Comparison of ENCODE assay signal across 8 cellular contexts in the genomic region with DNA sequence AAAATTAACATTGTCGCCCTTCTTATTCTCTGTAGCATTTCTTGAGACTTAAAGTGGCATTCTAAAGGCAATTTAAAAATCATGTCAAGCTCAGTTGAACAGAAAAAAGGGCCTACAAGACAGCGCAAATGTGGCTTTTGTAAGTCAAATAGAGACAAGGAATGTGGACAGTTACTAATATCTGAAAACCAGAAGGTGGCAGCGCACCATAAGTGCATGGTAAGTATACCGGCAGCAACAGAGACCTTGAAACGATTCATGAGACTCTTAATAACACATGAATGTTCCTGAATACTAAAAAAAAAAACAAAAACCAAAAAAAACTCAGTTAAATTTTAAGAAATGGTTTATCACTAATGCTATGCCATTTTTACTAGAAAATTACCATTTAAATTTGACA. TPM values are rescaled to one million over a fixed set of nuclear protein-coding genes. Genes with fewer than 3 reads are reported as not detected.
DNase-seq lines count a peak whose midpoint lies in the region; ATAC-seq, FAIRE-seq and TF ChIP-seq lines count a peak whose summit lies in the region.

No MANE protein-coding gene starts in this region.

- intact Hi-C loops in HepG2 (cut with micrococcal nuclease; ENCODE audit: unreplicated experiment) (loop anchor here (1.0 kb wide), 1 partner anchor 19 kb away; no protein-coding TSS in a partner anchor), sciatic nerve (cut with DNase I) (no loop called here)

- H3K4me3 Mint-ChIP-seq in activated CD4-positive, alpha-beta T cell treated with anti-CD3 and anti-CD28 coated beads, Interleukin-2, amount 10 ng/mL, durations not matched to agents 7 days and 5 days, result no peak overlapping the region
- H3K4me3 Mint-ChIP-seq in progenitor cell of endocrine pancreas (ENCODE audit: low read depth) (no peak overlapping the region), mesothelial cell of epicardium (no peak overlapping the region)

- H3K9me3 Mint-ChIP-seq in activated CD4-positive, alpha-beta T cell treated with anti-CD3 and anti-CD28 coated beads, Interleukin-2, amount 10 ng/mL, durations not matched to agents 7 days and 5 days, result no peaks in the 10 kb centered on the region
- H3K9me3 Mint-ChIP-seq in progenitor cell of endocrine pancreas (ENCODE audit: low read depth) (peaks cover 10% of the 10 kb centered on the region), mesothelial cell of epicardium (peaks cover 7% of the 10 kb centered on the region)

- H3K27me3 ChIP-seq in HepG2 (ENCODE audit: control insufficient read depth in 1 of 2, insufficient read depth in 2 of 2, low read length in 2 of 2), result no peaks in the 10 kb centered on the region

- peak; percentile 15 for DNase-seq in DMS114 treated with DMSO at 0.1 percent for 48 hours (lab: John Stamatoyannopoulos, UW; ENCODE audit: unreplicated experiment)
- peak; percentile 59 for DNase-seq in NAMALWA (ENCODE audit: low spot score)
- peak; percentile 35 for DNase-seq in activated CD4-positive, alpha-beta T cell treated with anti-CD3 and anti-CD28 coated beads, Interleukin-2, amount 10 ng/mL, durations not matched to agents 7 days and 5 days
- peak; percentile 48 for DNase-seq in HepG2 (ENCODE audit: low spot score)
- no peak for DNase-seq in progenitor cell of endocrine pancreas (ENCODE audit: low spot score, unreplicated experiment)
- DNase-seq in sciatic nerve (ENCODE audit: low spot score), result no peak
- no peak for DNase-seq in mesothelial cell of epicardium (ENCODE audit: low spot score in 2 of 2, unreplicated experiment in 2 of 2)

- no peak overlapping the region for H3K4me3 ChIP-seq in HepG2 (replicated peaks in 1 of 3; ENCODE audit: insufficient read depth in 1 of 3, low read depth in 2 of 3, low read length in 3 of 3)

- 30% methylated on average over 5 of the region's 5 CpGs for WGBS in HepG2 (ENCODE audit: low lambda C conversion rate)

- H3K27ac ChIP-seq in HepG2 (ENCODE audit: extremely low read length, insufficient read depth, low read length), result no peak overlapping the region

- no peaks in the 10 kb centered on the region for H3K27me3 Mint-ChIP-seq in activated CD4-positive, alpha-beta T cell treated with anti-CD3 and anti-CD28 coated beads, Interleukin-2, amount 10 ng/mL, durations not matched to agents 7 days and 5 days
- H3K27me3 Mint-ChIP-seq in progenitor cell of endocrine pancreas (no peaks in the 10 kb centered on the region), mesothelial cell of epicardium (ENCODE audit: low read depth) (no peaks in the 10 kb centered on the region)

- no peak for TF ChIP-seq EP300 in HepG2 (IDR thresholded peaks at IDR 0.05; ENCODE audit: low read depth in 2 of 2, low read length in 2 of 2)
- no peak for TF ChIP-seq EP300 in HepG2 (CRISPR knock-in tag; IDR thresholded peaks at IDR 0.05; ENCODE audit: borderline replicate concordance)

- POLR2A ChIA-PET in activated CD4-positive, alpha-beta T cell treated with anti-CD3 and anti-CD28 coated beads, Interleukin-2, amount 10 ng/mL, durations not matched to agents 7 days and 5 days (lab: Charles Lee), result interaction anchor here (0.7 kb wide), 1 partner anchor 143 kb away, joined by 6 read pairs; no protein-coding TSS in a partner anchor
- POLR2A ChIA-PET in HepG2 (lab: Yijun Ruan, JAX), result no interaction called here

- in situ Hi-C loops in HepG2 (cut with HindIII; ENCODE audit: extremely low pct_ligation_motif_present, low pct_unique_long_range_greater_than_20kb), result no loop called here

- CTCF ChIA-PET in activated CD4-positive, alpha-beta T cell treated with anti-CD3 and anti-CD28 coated beads, Interleukin-2, amount 10 ng/mL, durations not matched to agents 7 days and 5 days (lab: Charles Lee), result interaction anchor here (0.7 to 1.4 kb wide), 2 partner anchors 11 to 1759 kb away, joined by 3 to 6 read pairs; no protein-coding TSS in a partner anchor
- CTCF ChIA-PET in HepG2 (lab: Yijun Ruan, JAX; ENCODE audit: low intra/inter-chr PET ratio, low total read pairs), result no interaction called here

- H3K4me2 ChIP-seq in HepG2 (ENCODE audit: low read depth, low read length), result peak overlapping the region; percentile 18; the same call in 1 of the 2 replicates

- peaks cover 17% of the 10 kb centered on the region for H3K4me1 Mint-ChIP-seq in activated CD4-positive, alpha-beta T cell treated with anti-CD3 and anti-CD28 coated beads, Interleukin-2, amount 10 ng/mL, durations not matched to agents 7 days and 5 days
- H3K4me1 Mint-ChIP-seq in progenitor cell of endocrine pancreas (ENCODE audit: low read depth) (peaks cover 8% of the 10 kb centered on the region), mesothelial cell of epicardium (peaks cover 11% of the 10 kb centered on the region)

- ATAC-seq in GM21526 (IDR thresholded peaks at IDR 0.05; ENCODE audit: low FRiP score, unreplicated experiment), result peak; percentile 38
- ATAC-seq in HepG2, result no peak
- no peak for ATAC-seq in sciatic nerve

- H2AFZ ChIP-seq in HepG2 (ENCODE audit: low read length), result no peak overlapping the region

- no peak for FAIRE-seq in HepG2 (lab: Jason Lieb, UNC)

- peaks cover 17% of the 10 kb centered on the region for H3K36me3 Mint-ChIP-seq in activated CD4-positive, alpha-beta T cell treated with anti-CD3 and anti-CD28 coated beads, Interleukin-2, amount 10 ng/mL, durations not matched to agents 7 days and 5 days (ENCODE audit: low read depth)
- H3K36me3 Mint-ChIP-seq in progenitor cell of endocrine pancreas (ENCODE audit: insufficient read depth) (peaks cover 9% of the 10 kb centered on the region), mesothelial cell of epicardium (peaks cover 18% of the 10 kb centered on the region)

- no peak for TF ChIP-seq RAD21 in HepG2 (CRISPR knock-in tag; IDR thresholded peaks at IDR 0.05)

- H4K20me1 ChIP-seq in HepG2 (ENCODE audit: insufficient read depth, low read length), result no peaks in the 10 kb centered on the region

- H3K9me3 ChIP-seq in HepG2 (ENCODE audit: low read length), result no peaks in the 10 kb centered on the region

- no peak overlapping the region for H3K27ac Mint-ChIP-seq in activated CD4-positive, alpha-beta T cell treated with anti-CD3 and anti-CD28 coated beads, Interleukin-2, amount 10 ng/mL, durations not matched to agents 7 days and 5 days
- H3K27ac Mint-ChIP-seq in progenitor cell of endocrine pancreas (no peak overlapping the region), mesothelial cell of epicardium (no peak overlapping the region)

- peak; percentile 58 for TF ChIP-seq CTCF in HepG2 (CRISPR knock-in tag; IDR thresholded peaks at IDR 0.05)
- TF ChIP-seq CTCF in progenitor cell of endocrine pancreas (IDR thresholded peaks at IDR 0.05; ENCODE audit: unreplicated experiment), result no peak
- TF ChIP-seq CTCF in mesothelial cell of epicardium (IDR thresholded peaks at IDR 0.05; ENCODE audit: unreplicated experiment), result no peak

- no peak overlapping the region for H3K9ac ChIP-seq in HepG2 (ENCODE audit: insufficient read depth, low read depth, low read length)

- no peaks in the 10 kb centered on the region for H3K36me3 ChIP-seq in HepG2 (replicated peaks in 1 of 2; ENCODE audit: control insufficient read depth in 1 of 2, insufficient read depth in 2 of 2, low read length in 2 of 2)

- peaks cover 28% of the 10 kb centered on the region for H3K79me2 ChIP-seq in HepG2 (ENCODE audit: insufficient read depth, low read length)

- H3K4me1 ChIP-seq in HepG2 (ENCODE audit: insufficient read depth, low read length), result peaks cover 18% of the 10 kb centered on the region; the same call in 1 of the 2 replicates

- no TSS peak for BruUV-seq in HepG2 (replicated peaks; lab: Mats Ljungman, UMichigan)

- TF ChIP-seq POLR2A in HepG2 (IDR thresholded peaks at IDR 0.05; ENCODE audit: insufficient read depth in 1 of 2, low read depth in 2 of 2, low read length in 2 of 2), result no peak

TF ChIP-seq in HepG2, 621 proteins besides CTCF, POLR2A, EP300 and RAD21 (continues in another document):
- TF ChIP-seq CENPX (CRISPR knock-in tag; IDR thresholded peaks at IDR 0.05), result no peak

RNA-seq across cellular contexts. Expression of a gene that starts 4.4 kb away (rescaled TPM):
- 10 to 100 TPM; 35.1 to 43.0 TPM for total RNA-seq in activated CD4-positive, alpha-beta T cell treated with anti-CD3 and anti-CD28 coated beads, Interleukin-2, amount 10 ng/mL, durations not matched to agents 7 days and 5 days
- total RNA-seq in HepG2 (2016; rRNA removed; fragmentation: Illumina TruSeq; extraction: Trizol) (17.0 and 34.4 TPM in 2 replicates), progenitor cell of endocrine pancreas (58.1 and 58.7 TPM in 2 replicates), sciatic nerve (18.4 TPM), mesothelial cell of epicardium (43.8 to 45.5 TPM (median 45.0 TPM) in 3 replicates)
- total RNA-seq in HepG2 (2016; cell fraction: cytosol; rRNA removed; fragmentation: Illumina TruSeq; extraction: Trizol; ENCODE audit: low read depth), result 2.1 and 2.5 TPM in 2 replicates
- total RNA-seq in HepG2 (2016; cell fraction: insoluble cytoplasmic fraction; rRNA removed; fragmentation: Illumina TruSeq; extraction: Trizol), result 15.2 and 34.4 TPM in 2 replicates
- total RNA-seq in HepG2 (2016; cell fraction: membrane; rRNA removed; fragmentation: Illumina TruSeq; extraction: Trizol), result 6.4 and 6.8 TPM in 2 replicates
- total RNA-seq in HepG2 (2016; cell fraction: nucleus; rRNA removed; fragmentation: Illumina TruSeq; extraction: Trizol), result 15.3 and 17.2 TPM in 2 replicates
- 4.2 and 4.8 TPM in 2 replicates for polyA plus RNA-seq in HepG2 (2011; rRNA removed)
- 1.7 and 2.8 TPM in 2 replicates for polyA plus RNA-seq in HepG2 (2011; cell fraction: cytosol; rRNA removed)
- polyA plus RNA-seq in HepG2 (2011; cell fraction: nucleus; rRNA removed), result 2.9 and 3.8 TPM in 2 replicates
- polyA plus RNA-seq in HepG2 (2012), result 6.1 and 8.0 TPM in 2 replicates
- polyA plus RNA-seq in HepG2 (2016; cell fraction: cytosol; fragmentation: Illumina TruSeq; extraction: Trizol; ENCODE audit: low read depth), result 0.36 and 0.43 TPM in 2 replicates
- 19.2 and 22.1 TPM in 2 replicates for polyA plus RNA-seq in HepG2 (2016; cell fraction: insoluble cytoplasmic fraction; fragmentation: Illumina TruSeq; extraction: Trizol; ENCODE audit: low read depth)
- polyA plus RNA-seq in HepG2 (2016; cell fraction: membrane; fragmentation: Illumina TruSeq; extraction: Trizol; ENCODE audit: low read depth), result 1.3 and 1.8 TPM in 2 replicates
- polyA plus RNA-seq in HepG2 (2016; cell fraction: nucleus; fragmentation: Illumina TruSeq; extraction: Trizol; ENCODE audit: insufficient read depth, low read depth), result 14.2 and 14.4 TPM in 2 replicates
- 2.8 and 9.9 TPM in 2 replicates for polyA minus RNA-seq in HepG2 (2011; rRNA and poly(A)+ RNA removed; ENCODE audit: low replicate concordance)
- polyA minus RNA-seq in HepG2 (2011; cell fraction: cytosol; rRNA and poly(A)+ RNA removed), result 7.2 and 7.6 TPM in 2 replicates
- 9.7 and 11.7 TPM in 2 replicates for polyA minus RNA-seq in HepG2 (2011; cell fraction: nucleus; rRNA and poly(A)+ RNA removed)

Comparison
In these comparisons a context has a peak if more than half of its experiments do, and no peak if none do; other contexts are left out.
1. DNase-seq: peak in DMS114 treated with DMSO at 0.1 percent for 48 hours (single experiment), NAMALWA (single experiment), activated CD4-positive, alpha-beta T cell treated with anti-CD3 and anti-CD28 coated beads, Interleukin-2, amount 10 ng/mL, durations not matched to agents 7 days and 5 days (single experiment) and HepG2 (single experiment); none in progenitor cell of endocrine pancreas (single experiment), sciatic nerve (single experiment) and mesothelial cell of epicardium (0 of 2).